In the genomic region with DNA sequence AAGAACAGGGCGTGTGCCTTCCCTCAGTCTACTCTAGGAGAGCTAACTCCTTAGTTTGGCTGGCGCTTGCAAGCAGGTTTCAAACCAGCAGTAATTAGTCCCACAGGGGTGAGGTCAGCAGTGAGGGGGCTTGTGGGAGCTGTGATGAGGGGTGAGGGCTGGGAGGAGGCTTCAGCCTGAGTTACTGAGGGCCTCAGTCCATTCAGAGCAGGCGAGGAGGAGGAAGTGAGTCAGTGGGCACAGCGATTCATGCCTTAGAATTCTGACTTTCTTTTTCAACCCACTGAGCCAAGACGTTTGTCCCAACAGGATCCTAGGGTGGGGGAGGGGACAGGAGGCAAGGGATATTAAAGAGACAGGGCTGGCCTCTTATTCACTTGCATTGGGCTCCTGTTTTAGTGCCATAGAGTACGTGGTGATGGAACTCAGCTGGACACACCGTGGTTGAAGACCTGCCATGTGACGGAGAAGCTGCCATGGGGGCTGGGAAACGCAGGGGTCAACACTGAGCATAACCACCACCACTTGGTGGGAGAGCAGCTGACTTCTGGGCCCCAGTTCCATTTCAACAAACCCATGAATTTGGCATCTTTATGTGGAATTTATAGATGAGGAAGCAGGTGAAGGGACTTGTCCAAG, we compare ENCODE assay signal across 10 cellular contexts. TPM values are rescaled to one million over a fixed set of nuclear protein-coding genes. Genes with fewer than 3 reads are reported as not detected.
A peak's percentile ranks its signal among the peaks of the same experiment; 100 is the strongest.
DNase-seq lines count a peak whose midpoint lies in the region; ATAC-seq, FAIRE-seq and TF ChIP-seq lines count a peak whose summit lies in the region.
"Had no signal": no experiment of that assay in that cellular context is flagged by ENCODE, and none has a peak within 500 bp of the region (broad histone marks: within the 10 kb centered on the region; RNA-seq: fewer than 3 reads in every experiment).

No MANE protein-coding gene starts in this region.

- no peak for TF ChIP-seq CTCF in A549 (IDR thresholded peaks at IDR 0.05)
- TF ChIP-seq CTCF in kidney epithelial cell (IDR thresholded peaks at IDR 0.05; ENCODE audit: insufficient read depth, low read length, poor library complexity, severe bottlenecking) = no peak

- H3K9me3 Mint-ChIP-seq in activated naive CD8-positive, alpha-beta T cell treated with anti-CD3 and anti-CD28 coated beads, Interleukin-2, amount 50 U/mL, for 24 hours = no peaks in the 10 kb centered on the region

- peak overlapping the region; percentile 64 to 92 for H3K27ac ChIP-seq in A549

- peaks cover 10% of the 10 kb centered on the region for H3K27me3 Mint-ChIP-seq in activated naive CD8-positive, alpha-beta T cell treated with anti-CD3 and anti-CD28 coated beads, Interleukin-2, amount 50 U/mL, for 24 hours

- no peaks in the 10 kb centered on the region for H3K27me3 ChIP-seq in kidney epithelial cell (ENCODE audit: control insufficient read depth, insufficient read depth, low read length)

- DNase-seq in A549 (ENCODE audit: low read depth in 1 of 2, low spot score in 1 of 2) = peak in 1 of 2 experiments; percentile 49
- DNase-seq in HCEC 1CT = peak; percentile 73
- DNase-seq in activated naive CD8-positive, alpha-beta T cell treated with anti-CD3 and anti-CD28 coated beads, Interleukin-2, amount 50 U/mL, for 24 hours = peak; percentile 15
- DNase-seq in kidney epithelial cell (ENCODE audit: low read depth) = peak; percentile 92
- DNase-seq in cerebellum (ENCODE audit: low spot score) = no peak
- no peak for DNase-seq in cerebellar nuclear complex (lab: John Stamatoyannopoulos, UW)
- DNase-seq: activated CD4-positive, CD25-positive, alpha-beta regulatory T cell; left ventricle myocardium superior had no signal

- no peaks in the 10 kb centered on the region for H3K9me3 ChIP-seq in A549

- H3K4me3 ChIP-seq in A549 (no peak overlapping the region), kidney epithelial cell (ENCODE audit: low read depth, low read length) (no peak overlapping the region)

- TF ChIP-seq RAD21 in A549 (conservative IDR thresholded peaks at IDR 0.05 in 1 of 2, IDR thresholded peaks at IDR 0.05 in 1 of 2) = no peak

- H3K4me3 Mint-ChIP-seq in activated naive CD8-positive, alpha-beta T cell treated with anti-CD3 and anti-CD28 coated beads, Interleukin-2, amount 50 U/mL, for 24 hours = no peak overlapping the region

- POLR2A ChIA-PET in A549 (lab: Yijun Ruan, JAX) = interaction anchor here (1.2 to 1.7 kb wide), 2 partner anchors 15 to 19 kb away, joined by 6 to 11 read pairs; no protein-coding TSS in a partner anchor

- no peaks in the 10 kb centered on the region for H3K36me3 Mint-ChIP-seq in activated naive CD8-positive, alpha-beta T cell treated with anti-CD3 and anti-CD28 coated beads, Interleukin-2, amount 50 U/mL, for 24 hours (ENCODE audit: low read depth)

- H3K4me1 Mint-ChIP-seq in activated naive CD8-positive, alpha-beta T cell treated with anti-CD3 and anti-CD28 coated beads, Interleukin-2, amount 50 U/mL, for 24 hours = peaks cover 35% of the 10 kb centered on the region

- H3K36me3 ChIP-seq in kidney epithelial cell (ENCODE audit: control insufficient read depth, insufficient read depth, low read length) = no peaks in the 10 kb centered on the region

- H3K27ac Mint-ChIP-seq in activated naive CD8-positive, alpha-beta T cell treated with anti-CD3 and anti-CD28 coated beads, Interleukin-2, amount 50 U/mL, for 24 hours = no peak overlapping the region

- no peak for FAIRE-seq in A549 (lab: Jason Lieb, UNC)

- H3K4me1 ChIP-seq in A549 = peaks cover 92% of the 10 kb centered on the region

- 49% methylated on average over 9 of the region's 9 CpGs for WGBS in A549 (ENCODE audit: missing lambda C conversion rate)

- ATAC-seq in A549 (peak in 1 of 2 experiments; percentile 5; a peak in 1 of 6 replicates), HG03045 (IDR thresholded peaks at IDR 0.05; ENCODE audit: unreplicated experiment) (no peak), GM21367 (IDR thresholded peaks at IDR 0.05; ENCODE audit: unreplicated experiment) (no peak)
- peak; percentile 59 for ATAC-seq in activated naive CD8-positive, alpha-beta T cell treated with anti-CD3 and anti-CD28 coated beads, Interleukin-2, amount 50 U/mL, for 24 hours
- ATAC-seq: left ventricle myocardium superior had no signal

- H3K4me2 ChIP-seq in A549 = peak overlapping the region; percentile 46

- no peak for TF ChIP-seq POLR2A in A549 (IDR thresholded peaks at IDR 0.05; ENCODE audit: low read length)

- no peak for TF ChIP-seq EP300 in A549 (IDR thresholded peaks at IDR 0.05)

- CTCF ChIA-PET in A549 (lab: Yijun Ruan, JAX) = interaction anchor here (0.6 to 7.0 kb wide), 10 partner anchors 8 to 49 kb away, joined by 3 to 63 read pairs (median 6); a partner anchor contains a TSS

TF ChIP-seq in A549, 52 proteins besides CTCF, POLR2A, EP300 and RAD21:
- TF ChIP-seq KDM1A (IDR thresholded peaks at IDR 0.05; ENCODE audit: low read depth) (no peak), GATA3 (IDR thresholded peaks at IDR 0.05; ENCODE audit: borderline replicate concordance) (no peak), RNF2 (IDR thresholded peaks at IDR 0.05; ENCODE audit: borderline replicate concordance, low read depth) (no peak), JUNB (IDR thresholded peaks at IDR 0.05) (no peak), ZFP36 (IDR thresholded peaks at IDR 0.05; ENCODE audit: borderline replicate concordance, partially characterized antibody) (no peak), HOXB5 (CRISPR knock-in tag; IDR thresholded peaks at IDR 0.05) (no peak), HDAC2 (IDR thresholded peaks at IDR 0.05) (no peak), NFE2L2 (conservative IDR thresholded peaks at IDR 0.05; ENCODE audit: low read length) (0 out of 2 replicates have a peak, but pooled peaks have one; percentile 1)
- TF ChIP-seq, protein P1, sequence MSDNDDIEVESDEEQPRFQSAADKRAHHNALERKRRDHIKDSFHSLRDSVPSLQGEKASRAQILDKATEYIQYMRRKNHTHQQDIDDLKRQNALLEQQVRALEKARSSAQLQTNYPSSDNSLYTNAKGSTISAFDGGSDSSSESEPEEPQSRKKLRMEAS (IDR thresholded peaks at IDR 0.05) = peak; percentile 53; the same call in 1 of the 2 replicates
- TF ChIP-seq, protein P2, sequence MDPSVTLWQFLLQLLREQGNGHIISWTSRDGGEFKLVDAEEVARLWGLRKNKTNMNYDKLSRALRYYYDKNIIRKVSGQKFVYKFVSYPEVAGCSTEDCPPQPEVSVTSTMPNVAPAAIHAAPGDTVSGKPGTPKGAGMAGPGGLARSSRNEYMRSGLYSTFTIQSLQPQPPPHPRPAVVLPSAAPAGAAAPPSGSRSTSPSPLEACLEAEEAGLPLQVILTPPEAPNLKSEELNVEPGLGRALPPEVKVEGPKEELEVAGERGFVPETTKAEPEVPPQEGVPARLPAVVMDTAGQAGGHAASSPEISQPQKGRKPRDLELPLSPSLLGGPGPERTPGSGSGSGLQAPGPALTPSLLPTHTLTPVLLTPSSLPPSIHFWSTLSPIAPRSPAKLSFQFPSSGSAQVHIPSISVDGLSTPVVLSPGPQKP (IDR thresholded peaks at IDR 0.05; ENCODE audit: low read depth, low read length) = no peak
- TF ChIP-seq, protein P3, sequence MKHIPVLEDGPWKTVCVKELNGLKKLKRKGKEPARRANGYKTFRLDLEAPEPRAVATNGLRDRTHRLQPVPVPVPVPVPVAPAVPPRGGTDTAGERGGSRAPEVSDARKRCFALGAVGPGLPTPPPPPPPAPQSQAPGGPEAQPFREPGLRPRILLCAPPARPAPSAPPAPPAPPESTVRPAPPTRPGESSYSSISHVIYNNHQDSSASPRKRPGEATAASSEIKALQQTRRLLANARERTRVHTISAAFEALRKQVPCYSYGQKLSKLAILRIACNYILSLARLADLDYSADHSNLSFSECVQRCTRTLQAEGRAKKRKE (CRISPR knock-in tag; IDR thresholded peaks at IDR 0.05; ENCODE audit: low read depth) = no peak
- TF ChIP-seq, protein P4, sequence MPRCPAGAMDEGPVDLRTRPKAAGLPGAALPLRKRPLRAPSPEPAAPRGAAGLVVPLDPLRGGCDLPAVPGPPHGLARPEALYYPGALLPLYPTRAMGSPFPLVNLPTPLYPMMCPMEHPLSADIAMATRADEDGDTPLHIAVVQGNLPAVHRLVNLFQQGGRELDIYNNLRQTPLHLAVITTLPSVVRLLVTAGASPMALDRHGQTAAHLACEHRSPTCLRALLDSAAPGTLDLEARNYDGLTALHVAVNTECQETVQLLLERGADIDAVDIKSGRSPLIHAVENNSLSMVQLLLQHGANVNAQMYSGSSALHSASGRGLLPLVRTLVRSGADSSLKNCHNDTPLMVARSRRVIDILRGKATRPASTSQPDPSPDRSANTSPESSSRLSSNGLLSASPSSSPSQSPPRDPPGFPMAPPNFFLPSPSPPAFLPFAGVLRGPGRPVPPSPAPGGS (IDR thresholded peaks at IDR 0.05) = no peak
TF ChIP-seq in A549: peak in this region for 2.

RNA-seq across cellular contexts. Expression of a gene that starts 8.3 kb away (rescaled TPM):
- polyA plus RNA-seq in A549 (2011; rRNA removed) (141 and 181 TPM in 2 replicates), A549 (2017; fragmentation: RNase III; extraction: RNeasy Plus Mini Kit Qiagen cat#74134 plus additional on column Dnase treatment) (248 to 268 TPM (median 256 TPM) in 3 replicates)
- 182 and 240 TPM in 2 replicates for polyA plus RNA-seq in A549 (2012; cell fraction: cytosol; rRNA removed)
- polyA plus RNA-seq in A549 (2012; cell fraction: nucleus; rRNA removed) = 975 and 1,352 TPM in 2 replicates
- 337 and 368 TPM in 2 replicates for polyA minus RNA-seq in A549 (2011; rRNA and poly(A)+ RNA removed)
- total RNA-seq in kidney epithelial cell (1,029 and 1,224 TPM in 2 replicates), cerebellum (22.9 TPM)

RNA-seq across cellular contexts. Expression of a gene that starts 47.5 kb away (rescaled TPM):
- polyA plus RNA-seq in A549 (2011; rRNA removed) = 28.5 and 34.4 TPM in 2 replicates
- 59.2 and 79.0 TPM in 2 replicates for polyA plus RNA-seq in A549 (2012; cell fraction: cytosol; rRNA removed)
- polyA plus RNA-seq in A549 (2012; cell fraction: nucleus; rRNA removed) = 67.5 and 95.4 TPM in 2 replicates
- polyA plus RNA-seq in A549 (2017; fragmentation: RNase III; extraction: RNeasy Plus Mini Kit Qiagen cat#74134 plus additional on column Dnase treatment) = 14.1 to 19.8 TPM (median 15.2 TPM) in 3 replicates
- polyA minus RNA-seq in A549 (2011; rRNA and poly(A)+ RNA removed) = 65.2 and 71.3 TPM in 2 replicates
- 12.7 and 14.5 TPM in 2 replicates for total RNA-seq in kidney epithelial cell
- 21.3 TPM for total RNA-seq in cerebellum

RNA-seq across cellular contexts. Expression of a gene that starts 52.6 kb away (rescaled TPM):
- polyA plus RNA-seq in A549 (2011; rRNA removed) (0.04 TPM in 1 of 2 replicates, not detected in the other), A549 (2017; fragmentation: RNase III; extraction: RNeasy Plus Mini Kit Qiagen cat#74134 plus additional on column Dnase treatment) (0.04 to 0.24 TPM (median 0.17 TPM) in 3 replicates)
- 0.08 and 0.12 TPM in 2 replicates for polyA plus RNA-seq in A549 (2012; cell fraction: cytosol; rRNA removed)
- polyA plus RNA-seq in A549 (2012; cell fraction: nucleus; rRNA removed) = 0.04 and 0.13 TPM in 2 replicates
- polyA minus RNA-seq in A549 (2011; rRNA and poly(A)+ RNA removed) = not detected in 2 replicates
- total RNA-seq in kidney epithelial cell (0.04 and 0.55 TPM in 2 replicates), cerebellum (0.18 TPM)
- total RNA-seq: left ventricle myocardium superior had no signal

Comparison
In these comparisons a context has a peak if more than half of its experiments do, and no peak if none do; other contexts are left out.
1. DNase-seq: peak in HCEC 1CT (single experiment), activated naive CD8-positive, alpha-beta T cell treated with anti-CD3 and anti-CD28 coated beads, Interleukin-2, amount 50 U/mL, for 24 hours (single experiment) and kidney epithelial cell (single experiment); none in cerebellum (single experiment) and cerebellar nuclear complex (0 of 2).
2. RNA of a gene that starts 8.3 kb away (total RNA-seq): 1,029 to 1,224 TPM in kidney epithelial cell; 22.9 TPM in cerebellum (single experiment); every median in the first group is over 10 times any median in the second.